Comparison of ENCODE assay signal across 16 cellular contexts in the genomic region with DNA sequence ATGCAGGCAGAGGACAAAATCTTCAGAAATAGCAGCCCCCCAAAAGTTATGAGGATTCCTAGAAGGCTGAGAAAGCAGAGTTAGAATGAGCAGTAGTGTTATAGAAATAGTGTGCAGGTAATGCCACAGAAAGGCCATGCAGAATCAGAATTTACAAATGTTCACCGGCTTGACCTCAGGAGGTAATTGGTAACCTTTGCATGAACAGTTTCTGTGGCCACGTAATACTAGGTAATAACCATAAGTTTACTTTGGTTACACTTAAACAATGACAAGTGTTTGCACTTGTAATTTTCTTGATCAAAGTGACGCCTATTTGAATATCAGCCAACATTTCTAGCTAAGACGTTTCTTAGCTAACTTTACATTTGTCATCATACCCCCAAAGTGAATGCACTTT.
DNase-seq lines count a peak whose midpoint lies in the region; ATAC-seq and TF ChIP-seq lines count a peak whose summit lies in the region.
"Had no signal": no experiment of that assay in that cellular context is flagged by ENCODE, and none has a peak within 500 bp of the region (broad histone marks: within the 10 kb centered on the region; RNA-seq: fewer than 3 reads in every experiment).

No MANE protein-coding gene starts in this region.

- H3K4me3 ChIP-seq in epithelial cell of esophagus (ENCODE audit: low read length), result no peak overlapping the region
- H3K4me3 ChIP-seq in upper lobe of right lung, result no peak overlapping the region
- H3K4me3 ChIP-seq in testis, result no peak overlapping the region
- H3K4me3 ChIP-seq: BLaER1, HAP-1 had no signal

- peak; percentile 27 for DNase-seq in DMS53 (lab: John Stamatoyannopoulos, UW)
- no peak for DNase-seq in DMS53 treated with DMSO at 0.1 percent for 48 hours (lab: John Stamatoyannopoulos, UW; ENCODE audit: unreplicated experiment)
- peak; percentile 61 for DNase-seq in NCI-H748 (lab: John Stamatoyannopoulos, UW; ENCODE audit: unreplicated experiment)
- DNase-seq in epithelial cell of esophagus (ENCODE audit: low read depth), result peak; percentile 7
- DNase-seq in upper lobe of right lung, result no peak
- DNase-seq in testis, result no peak
- no peak for DNase-seq in NCI-H128 (lab: John Stamatoyannopoulos, UW; ENCODE audit: unreplicated experiment)
- DNase-seq: 8988T; AML-193; Caco-2; CD8-positive, alpha-beta memory T cell; DMS79 treated with DMSO at 0.1 percent for 48 hours; EL; IMR-90 had no signal

- no peak for TF ChIP-seq CTCF in epithelial cell of esophagus (IDR thresholded peaks at IDR 0.05; ENCODE audit: insufficient read depth, low read depth, low read length, missing control alignments)
- no peak for TF ChIP-seq CTCF in upper lobe of right lung (IDR thresholded peaks at IDR 0.05)
- TF ChIP-seq CTCF in testis (IDR thresholded peaks at IDR 0.05), result no peak

- WGBS in testis, 2 donors, result 81 to 87% methylated on average over 4 of the region's 4 CpGs

- no peaks in the 10 kb centered on the region for H3K9me3 ChIP-seq in upper lobe of right lung
- H3K9me3 ChIP-seq in testis, result no peaks in the 10 kb centered on the region
- H3K9me3 ChIP-seq: BLaER1, Caco-2, HAP-1 had no signal

- TF ChIP-seq POLR2A in testis (IDR thresholded peaks at IDR 0.05), result no peak

- ATAC-seq in upper lobe of right lung, result peak; percentile 54

- intact Hi-C loops in upper lobe of right lung (cut with DNase I), result no loop called here
- intact Hi-C loops in testis (cut with DNase I; ENCODE audit: low total_unique reads), result no loop called here

- H3K27ac ChIP-seq in upper lobe of right lung (no peak overlapping the region), testis (no peak overlapping the region)
- H3K27ac ChIP-seq: BLaER1 had no signal

- no peaks in the 10 kb centered on the region for H3K27me3 ChIP-seq in upper lobe of right lung
- H3K27me3 ChIP-seq in testis, result no peaks in the 10 kb centered on the region
- H3K27me3 ChIP-seq: BLaER1 had no signal

- H3K4me1 ChIP-seq in upper lobe of right lung, result no peaks in the 10 kb centered on the region
- no peaks in the 10 kb centered on the region for H3K4me1 ChIP-seq in testis
- H3K4me1 ChIP-seq: BLaER1, Caco-2 had no signal

- H3K36me3 ChIP-seq in upper lobe of right lung (no peaks in the 10 kb centered on the region), testis (ENCODE audit: low read depth, missing control alignments) (no peaks in the 10 kb centered on the region)
- H3K36me3 ChIP-seq: BLaER1, HAP-1 had no signal

Comparison
In these comparisons a context has a peak if more than half of its experiments do, and no peak if none do; other contexts are left out.
1. DNase-seq: peak in DMS53 (single experiment), NCI-H748 (single experiment) and epithelial cell of esophagus (single experiment); none in DMS53 treated with DMSO at 0.1 percent for 48 hours (single experiment), upper lobe of right lung (single experiment), testis (single experiment) and NCI-H128 (single experiment).